ENCODE assay signal across 11 cellular contexts in the genomic region with DNA sequence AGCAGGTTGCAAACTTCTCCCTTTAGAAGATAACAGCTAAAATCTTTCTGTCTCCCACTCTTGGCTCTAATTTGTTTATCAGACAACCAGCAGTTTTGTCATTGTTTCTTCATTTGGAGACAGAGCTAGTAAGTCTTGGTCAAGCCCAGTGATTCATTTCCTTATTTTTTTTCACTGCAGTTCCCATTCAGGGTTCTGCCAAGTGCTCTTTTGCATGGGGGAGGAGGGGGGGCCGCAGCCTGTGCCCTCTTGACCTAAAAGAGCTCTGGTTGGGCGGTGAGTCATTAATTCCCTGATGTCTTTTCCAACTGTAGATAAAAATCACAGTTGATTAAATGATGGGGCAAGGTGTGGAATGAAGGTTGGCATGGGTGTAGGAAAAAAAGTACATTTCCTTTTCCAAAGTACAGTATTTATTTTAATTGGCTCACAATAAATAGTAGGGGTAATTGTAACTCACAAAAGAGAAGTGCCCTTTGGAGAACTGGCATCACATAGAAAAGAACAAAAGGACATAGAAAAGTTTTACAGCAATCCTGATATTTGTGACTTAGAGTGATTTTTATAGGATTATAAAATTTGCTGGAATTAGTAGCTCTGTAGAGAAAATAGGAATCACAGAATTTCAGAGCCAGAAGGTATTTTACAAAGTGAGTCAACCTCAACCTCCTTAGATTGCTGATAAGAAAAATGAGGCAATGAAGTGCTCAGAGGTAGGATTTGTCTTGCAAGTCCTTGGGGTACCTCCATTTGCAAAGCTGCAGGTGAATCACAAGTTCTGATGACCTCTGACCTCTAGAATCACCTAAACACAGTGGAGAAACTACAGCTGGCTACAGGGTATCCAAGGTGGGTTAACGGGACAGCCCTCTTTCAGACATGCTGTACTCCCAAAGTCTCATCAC.
DNase-seq lines count a peak whose midpoint lies in the region; FAIRE-seq and TF ChIP-seq lines count a peak whose summit lies in the region.
"Had no signal": no experiment of that assay in that cellular context is flagged by ENCODE, and none has a peak within 500 bp of the region (broad histone marks: within the 10 kb centered on the region; RNA-seq: fewer than 3 reads in every experiment).

No MANE protein-coding gene starts in this region.

- H3K27me3 ChIP-seq in esophagus muscularis mucosa = no peaks in the 10 kb centered on the region

- WGBS in esophagus muscularis mucosa = 23% methylated on average over 3 of the region's 3 CpGs

- H3K4me1 ChIP-seq in esophagus muscularis mucosa = peaks cover 29 to 31% (median 30%) of the 10 kb centered on the region in 4 donors

- no peak overlapping the region for H3K4me3 ChIP-seq in esophagus muscularis mucosa

- no peaks in the 10 kb centered on the region for H3K9me3 Mint-ChIP-seq in T-helper 2 cell treated with Interferon-gamma antibody and Interleukin-4, amounts not matched to agents 5 μg/mL and 100 μg/mL, for 36 hours
- H3K9me3 Mint-ChIP-seq: T-cell had no signal

- H3K36me3 ChIP-seq in esophagus muscularis mucosa = no peaks in the 10 kb centered on the region

- H3K27ac ChIP-seq in esophagus muscularis mucosa (replicated peaks in 1 of 4) = peak overlapping the region; percentile 3 to 39 (median 12)

- intact Hi-C loops in esophagus muscularis mucosa (cut with DNase I) = no loop called here

- peak; percentile 95 for FAIRE-seq in RCC 7860 (lab: Jason Lieb, UNC)
- FAIRE-seq: A204.1 had no signal

- H3K36me3 Mint-ChIP-seq in T-helper 2 cell treated with Interferon-gamma antibody and Interleukin-4, amounts not matched to agents 5 μg/mL and 100 μg/mL, for 36 hours (ENCODE audit: low read depth) = no peaks in the 10 kb centered on the region
- H3K36me3 Mint-ChIP-seq: naive B cell, T-cell had no signal

- peaks cover 2% of the 10 kb centered on the region for H3K4me1 Mint-ChIP-seq in T-helper 2 cell treated with Interferon-gamma antibody and Interleukin-4, amounts not matched to agents 5 μg/mL and 100 μg/mL, for 36 hours (ENCODE audit: low read depth)
- H3K4me1 Mint-ChIP-seq: naive B cell had no signal

- H3K27ac Mint-ChIP-seq in T-helper 2 cell treated with Interferon-gamma antibody and Interleukin-4, amounts not matched to agents 5 μg/mL and 100 μg/mL, for 36 hours = no peak overlapping the region
- H3K27ac Mint-ChIP-seq: naive B cell, T-cell had no signal

- TF ChIP-seq POLR2A in esophagus muscularis mucosa (IDR thresholded peaks at IDR 0.05; ENCODE audit: low read depth) = no peak

- no peaks in the 10 kb centered on the region for H3K9me3 ChIP-seq in esophagus muscularis mucosa

- TF ChIP-seq EP300 in esophagus muscularis mucosa (IDR thresholded peaks at IDR 0.05) = no peak

- no peak for TF ChIP-seq CTCF in esophagus muscularis mucosa (IDR thresholded peaks at IDR 0.05)

- peaks cover 2% of the 10 kb centered on the region for H3K27me3 Mint-ChIP-seq in T-helper 2 cell treated with Interferon-gamma antibody and Interleukin-4, amounts not matched to agents 5 μg/mL and 100 μg/mL, for 36 hours (ENCODE audit: low read depth)
- H3K27me3 Mint-ChIP-seq: naive B cell had no signal

- H3K4me3 Mint-ChIP-seq in T-helper 2 cell treated with Interferon-gamma antibody and Interleukin-4, amounts not matched to agents 5 μg/mL and 100 μg/mL, for 36 hours = no peak overlapping the region
- H3K4me3 Mint-ChIP-seq: naive B cell, T-cell had no signal

- DNase-seq in DMS153 (lab: John Stamatoyannopoulos, UW) = peak; percentile 19
- DNase-seq in DMS153 treated with DMSO at 0.1 percent for 48 hours (lab: John Stamatoyannopoulos, UW; ENCODE audit: unreplicated experiment) = no peak
- peak; percentile 91 for DNase-seq in RCC 7860 (ENCODE audit: low spot score)
- no peak for DNase-seq in esophagus muscularis mucosa (ENCODE audit: extremely low spot score)
- peak; percentile 90 for DNase-seq in non-pigmented ciliary epithelial cell (ENCODE audit: low read depth)
- no peak for DNase-seq in T-helper 2 cell treated with Interferon-gamma antibody and Interleukin-4, amounts not matched to agents 5 μg/mL and 100 μg/mL, for 36 hours (ENCODE audit: low spot score)
- DNase-seq in activated CD4-positive, alpha-beta T cell treated with anti-CD3 and anti-CD28 coated beads for 1 hour = no peak
- no peak for DNase-seq in amniotic stem cell (lab: John Stamatoyannopoulos, UW)
- DNase-seq: naive B cell had no signal

Comparison
In these comparisons a context has a peak if more than half of its experiments do, and no peak if none do; other contexts are left out.
1. DNase-seq: peak in DMS153 (single experiment), RCC 7860 (single experiment) and non-pigmented ciliary epithelial cell (single experiment); none in DMS153 treated with DMSO at 0.1 percent for 48 hours (single experiment), esophagus muscularis mucosa (single experiment), T-helper 2 cell treated with Interferon-gamma antibody and Interleukin-4, amounts not matched to agents 5 μg/mL and 100 μg/mL, for 36 hours (single experiment), activated CD4-positive, alpha-beta T cell treated with anti-CD3 and anti-CD28 coated beads for 1 hour (single experiment) and amniotic stem cell (single experiment).